21 cellular contexts compared by ENCODE assay signal in the genomic region with DNA sequence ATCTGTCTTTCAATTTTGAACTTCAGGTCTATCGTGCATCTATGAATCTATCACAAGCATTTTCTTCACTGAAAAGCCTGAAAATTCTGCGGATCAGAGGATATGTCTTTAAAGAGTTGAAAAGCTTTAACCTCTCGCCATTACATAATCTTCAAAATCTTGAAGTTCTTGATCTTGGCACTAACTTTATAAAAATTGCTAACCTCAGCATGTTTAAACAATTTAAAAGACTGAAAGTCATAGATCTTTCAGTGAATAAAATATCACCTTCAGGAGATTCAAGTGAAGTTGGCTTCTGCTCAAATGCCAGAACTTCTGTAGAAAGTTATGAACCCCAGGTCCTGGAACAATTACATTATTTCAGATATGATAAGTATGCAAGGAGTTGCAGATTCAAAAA. TPM values are rescaled to one million over a fixed set of nuclear protein-coding genes. Genes with fewer than 3 reads are reported as not detected.
DNase-seq lines count a peak whose midpoint lies in the region; ATAC-seq, FAIRE-seq and TF ChIP-seq lines count a peak whose summit lies in the region.
"Had no signal": no experiment of that assay in that cellular context is flagged by ENCODE, and none has a peak within 500 bp of the region (broad histone marks: within the 10 kb centered on the region; RNA-seq: fewer than 3 reads in every experiment).

No MANE protein-coding gene starts in this region.

- WGBS in K562 (ENCODE audit: insufficient coverage, low coverage, missing lambda C conversion rate) = 0% methylated on average over 3 of the region's 3 CpGs

- in situ Hi-C loops in K562 (cut with MboI) = no loop called here

- DNase-seq in GM19239 (ENCODE audit: insufficient read length, low spot score) (no peak), K562 (ENCODE audit: extremely low read depth in 1 of 4, low spot score in 3 of 4) (no peak)
- DNase-seq in stimulated activated CD4-positive, alpha-beta T cell treated with anti-CD3 and anti-CD28 coated beads, Interleukin-4, amount 100 ng/mL, for 4 hours = no peak
- DNase-seq: Caco-2; CD4-positive, CD25-positive, alpha-beta regulatory T cell; CD8-positive, alpha-beta T cell; DMS153; DND-41; HFFc6 had no signal

- H3K9me1 ChIP-seq in K562 (ENCODE audit: control insufficient read depth, insufficient read depth, low read length) = no peaks in the 10 kb centered on the region

- no peak for TF ChIP-seq EP300 in K562 (IDR thresholded peaks at IDR 0.05; ENCODE audit: low read length)

- H2AFZ ChIP-seq in KMS-11 (ENCODE audit: low read depth) (no peak overlapping the region), K562 (ENCODE audit: low read depth, low read length) (no peak overlapping the region)
- H2AFZ ChIP-seq: GM23338 had no signal

- H3K79me2 ChIP-seq in KMS-11 (ENCODE audit: insufficient read depth, low read depth) = no peaks in the 10 kb centered on the region
- no peaks in the 10 kb centered on the region for H3K79me2 ChIP-seq in K562 (ENCODE audit: control insufficient read depth, insufficient read depth, low read length)

- H3K4me1 ChIP-seq in KMS-11 (ENCODE audit: low read depth, poor library complexity, severe bottlenecking) = peaks cover 79% of the 10 kb centered on the region
- H3K4me1 ChIP-seq in K562 (replicated peaks in 1 of 2; ENCODE audit: control insufficient read depth in 2 of 2, insufficient read depth in 2 of 2, low read length in 2 of 2) = no peaks in the 10 kb centered on the region
- H3K4me1 ChIP-seq: Caco-2, HAP-1 had no signal

- no peaks in the 10 kb centered on the region for H3K9me3 ChIP-seq in K562 (replicated peaks; ENCODE audit: control insufficient read depth, insufficient read depth, low read depth, low read length)
- H3K9me3 ChIP-seq: Caco-2, HAP-1 had no signal

- H3K27ac ChIP-seq in KMS-11 = peak overlapping the region; percentile 88
- no peak overlapping the region for H3K27ac ChIP-seq in K562 (ENCODE audit: extremely low read depth, low read depth, low read length)
- H3K27ac ChIP-seq: BLaER1, C4-2B had no signal

- H3K27me3 ChIP-seq in KMS-11 (ENCODE audit: insufficient read depth, low read depth) (no peaks in the 10 kb centered on the region), K562 (ENCODE audit: control insufficient read depth in 2 of 2, insufficient read depth in 2 of 2, low read length in 2 of 2) (peaks cover 0 to 9% of the 10 kb centered on the region in 2 experiments; a peak in 3 of 5 replicates)

- intact Hi-C loops in K562 (cut with micrococcal nuclease) = no loop called here

- no TSS peak for BruUV-seq in K562 (replicated peaks; lab: Mats Ljungman, UMichigan)

- no peak for TF ChIP-seq POLR2A in K562 (conservative IDR thresholded peaks at IDR 0.05)

- H3K36me3 ChIP-seq in KMS-11 (ENCODE audit: insufficient read depth) (no peaks in the 10 kb centered on the region), K562 (ENCODE audit: control insufficient read depth, insufficient read depth, low read length) (no peaks in the 10 kb centered on the region)
- H3K36me3 ChIP-seq: BLaER1, HAP-1 had no signal

- H3K4me2 ChIP-seq in KMS-11 (no peak overlapping the region), K562 (ENCODE audit: insufficient read depth, low read length) (no peak overlapping the region)
- H3K4me2 ChIP-seq: BLaER1, GM23338 had no signal

- CTCF ChIA-PET in K562 (lab: Yijun Ruan, JAX; ENCODE audit: low intra/inter-chr PET ratio) = no interaction called here

- no peak for TF ChIP-seq CTCF in KMS-11 (conservative IDR thresholded peaks at IDR 0.05; ENCODE audit: low read depth, low read length)
- TF ChIP-seq CTCF in K562 (IDR thresholded peaks at IDR 0.05 in 2 of 3, conservative IDR thresholded peaks at IDR 0.05 in 1 of 3; ENCODE audit: insufficient read depth in 2 of 3, low read depth in 1 of 3, low read length in 3 of 3) = no peak

- POLR2A ChIA-PET in K562 (lab: Yijun Ruan, JAX) = no interaction called here

- H3K9ac ChIP-seq in KMS-11 = no peak overlapping the region
- no peak overlapping the region for H3K9ac ChIP-seq in K562 (ENCODE audit: insufficient read depth in 1 of 2, low read depth in 2 of 2, low read length in 2 of 2)
- H3K9ac ChIP-seq: BLaER1 had no signal

- FAIRE-seq in GM19239 (lab: Jason Lieb, UNC) (peak; percentile 56), K562 (lab: Jason Lieb, UNC) (no peak)
- FAIRE-seq: G401.6, GM12892, H54 had no signal

- H3K4me3 ChIP-seq in KMS-11 (IDR thresholded peaks at IDR 0.05; ENCODE audit: insufficient read depth, low read depth, low read length) (no peak overlapping the region), K562 (no peak overlapping the region)
- H3K4me3 ChIP-seq: BLaER1, GM23338, HAP-1 had no signal

- ATAC-seq in K562 (no peak), HG02571 (IDR thresholded peaks at IDR 0.05; ENCODE audit: unreplicated experiment) (no peak)
- no peak for ATAC-seq in activated CD4-positive, CD25-positive, alpha-beta regulatory T cell treated with anti-CD3 and anti-CD28 coated beads, Interleukin-2, amount 50 U/mL, for 24 hours
- ATAC-seq: CD8-positive, alpha-beta T cell; GM23338 had no signal

- TF ChIP-seq RAD21 in K562 (CRISPR knock-in tag; conservative IDR thresholded peaks at IDR 0.05 in 1 of 2, IDR thresholded peaks at IDR 0.05 in 1 of 2) = no peak

- H4K20me1 ChIP-seq in KMS-11 (ENCODE audit: insufficient read depth) (no peaks in the 10 kb centered on the region), K562 (replicated peaks; ENCODE audit: control insufficient read depth, insufficient read depth, low read length) (no peaks in the 10 kb centered on the region)
- H4K20me1 ChIP-seq: BLaER1 had no signal

TF ChIP-seq in K562, 482 proteins besides CTCF, POLR2A, EP300 and RAD21:
- TF ChIP-seq MAFG (tag; conservative IDR thresholded peaks at IDR 0.05) (peak; percentile 51), HOMEZ (CRISPR knock-in tag; IDR thresholded peaks at IDR 0.05) (no peak), MAFF (IDR thresholded peaks at IDR 0.05; ENCODE audit: low read length) (peak; percentile 68), ZNF316 (IDR thresholded peaks at IDR 0.05) (peak; percentile 64), U2AF2 (optimal IDR thresholded peaks at IDR 0.05; ENCODE audit: low read depth, low read length) (no peak), MAFK (IDR thresholded peaks at IDR 0.05; ENCODE audit: low read length) (peak; percentile 69; the same call in 1 of the 2 replicates), C11orf30 (IDR thresholded peaks at IDR 0.05; ENCODE audit: low read depth) (peak; percentile 46; the same call in 1 of the 2 replicates)

RNA-seq across cellular contexts. Expression of gene TLR7, which starts 19.7 kb away (rescaled TPM):
- not detected in 2 replicates for total RNA-seq in K562 (2011; cell fraction: chromatin; rRNA removed; ENCODE audit: low replicate concordance)
- total RNA-seq in K562 (2011; cell fraction: nucleolus; rRNA removed) = not detected in 2 replicates
- total RNA-seq in K562 (2011; cell fraction: nucleoplasm; rRNA removed) = not detected in 2 replicates
- total RNA-seq in K562 (2014; rRNA removed) (not detected in 2 replicates), K562 (2014; rRNA removed; fragmentation: Illumina TruSeq; extraction: Trizol) (not detected in 2 replicates), K562 (2015; rRNA removed; fragmentation: Illumina TruSeq; extraction: Trizol) (not detected in 2 replicates), K562 (2021) (0.07 TPM in 1 of 2 replicates, not detected in the other)
- polyA plus RNA-seq in K562 (2011; rRNA removed) (not detected in 2 replicates), K562 (2014; fragmentation: Illumina TruSeq; extraction: Trizol) (not detected in 2 replicates), K562 (2014; fragmentation: Nextera tagmentation; extraction: Ambion mirVana) (under 1 TPM; 0.04 to 0.13 TPM), K562 (2014; rRNA removed) (not detected in 2 replicates)
- polyA plus RNA-seq in K562 (2011; cell fraction: cytosol; rRNA removed) = not detected in 2 replicates
- not detected in 2 replicates for polyA plus RNA-seq in K562 (2011; cell fraction: nucleus; rRNA removed)
- 0.09 and 0.21 TPM in 2 replicates for polyA plus RNA-seq in K562 (2012)
- polyA minus RNA-seq in K562 (2011; rRNA and poly(A)+ RNA removed) = not detected in 2 replicates
- polyA minus RNA-seq in K562 (2011; cell fraction: cytosol; rRNA and poly(A)+ RNA removed) = not detected in 2 replicates
- not detected in 2 replicates for polyA minus RNA-seq in K562 (2011; cell fraction: nucleus; rRNA and poly(A)+ RNA removed)
- total RNA-seq: A172; CD4-positive, CD25-positive, alpha-beta regulatory T cell; GM23338; HFFc6 had no signal
- polyA plus RNA-seq: AG04450, GM23338 had no signal

RNA-seq across cellular contexts. Expression of gene TLR8, which starts 19.9 kb away (rescaled TPM):
- not detected in 2 replicates for total RNA-seq in K562 (2011; cell fraction: chromatin; rRNA removed; ENCODE audit: low replicate concordance)
- total RNA-seq in K562 (2011; cell fraction: nucleolus; rRNA removed) = not detected in 2 replicates
- not detected in 2 replicates for total RNA-seq in K562 (2011; cell fraction: nucleoplasm; rRNA removed)
- total RNA-seq in K562 (2014; rRNA removed) (not detected in 2 replicates), K562 (2014; rRNA removed; fragmentation: Illumina TruSeq; extraction: Trizol) (not detected in 2 replicates), K562 (2015; rRNA removed; fragmentation: Illumina TruSeq; extraction: Trizol) (not detected in 2 replicates), K562 (2021) (not detected in 2 replicates)
- polyA plus RNA-seq in K562 (2011; rRNA removed) (not detected in 2 replicates), K562 (2014; fragmentation: Illumina TruSeq; extraction: Trizol) (not detected in 2 replicates), K562 (2014; fragmentation: Nextera tagmentation; extraction: Ambion mirVana) (not detected), K562 (2014; rRNA removed) (not detected in 2 replicates)
- polyA plus RNA-seq in K562 (2011; cell fraction: cytosol; rRNA removed) = not detected in 2 replicates
- polyA plus RNA-seq in K562 (2011; cell fraction: nucleus; rRNA removed) = not detected in 2 replicates
- polyA plus RNA-seq in K562 (2012) = 0.13 and 0.32 TPM in 2 replicates
- polyA minus RNA-seq in K562 (2011; rRNA and poly(A)+ RNA removed) = not detected in 2 replicates
- not detected in 2 replicates for polyA minus RNA-seq in K562 (2011; cell fraction: cytosol; rRNA and poly(A)+ RNA removed)
- not detected in 2 replicates for polyA minus RNA-seq in K562 (2011; cell fraction: nucleus; rRNA and poly(A)+ RNA removed)
- total RNA-seq: A172; Caco-2; CD4-positive, CD25-positive, alpha-beta regulatory T cell; CD8-positive, alpha-beta T cell; GM23338; HFFc6 had no signal
- polyA plus RNA-seq: AG04450; CD4-positive, CD25-positive, alpha-beta regulatory T cell; GM23338 had no signal
